Comparison of ENCODE assay signal across 14 cellular contexts in the genomic region with DNA sequence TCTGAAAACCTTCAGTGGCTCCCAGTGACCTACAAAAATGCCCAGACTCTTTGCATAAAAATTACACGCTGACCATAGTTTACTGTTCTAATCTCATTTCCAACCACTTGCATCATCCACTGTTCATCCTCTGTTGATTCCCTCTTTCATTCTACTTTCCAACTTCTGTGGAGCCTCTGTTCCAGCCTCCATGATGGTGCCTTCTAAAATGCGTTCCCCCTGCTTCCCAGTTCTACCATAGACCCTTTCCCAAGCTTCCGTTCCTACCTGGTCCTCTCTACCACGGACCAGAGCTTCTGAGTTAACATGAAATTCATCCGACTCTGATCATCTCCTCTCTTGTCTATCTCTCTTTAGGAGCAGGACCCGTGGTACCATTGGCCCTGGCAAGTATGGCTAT.
A peak's percentile ranks its signal among the peaks of the same experiment; 100 is the strongest.
DNase-seq lines count a peak whose midpoint lies in the region; ATAC-seq, FAIRE-seq and TF ChIP-seq lines count a peak whose summit lies in the region.
"Had no signal": no experiment of that assay in that cellular context is flagged by ENCODE, and none has a peak within 500 bp of the region (broad histone marks: within the 10 kb centered on the region; RNA-seq: fewer than 3 reads in every experiment).

No MANE protein-coding gene starts in this region.

- H3K79me2 ChIP-seq in smooth muscle cell (ENCODE audit: low read depth): no peaks in the 10 kb centered on the region

- H3K4me1 ChIP-seq in A549: peaks cover 35% of the 10 kb centered on the region
- peaks cover 6% of the 10 kb centered on the region for H3K4me1 ChIP-seq in smooth muscle cell (ENCODE audit: low read depth)
- H3K4me1 ChIP-seq: BLaER1 treated with 17β-estradiol and CSF1 and Interleukin-3, amounts not matched to agents 10 nM and 100 nM had no signal

- no peak overlapping the region for H3K9ac ChIP-seq in smooth muscle cell (ENCODE audit: low read depth)
- H3K9ac ChIP-seq: BLaER1 treated with 17β-estradiol and CSF1 and Interleukin-3, amounts not matched to agents 10 nM and 100 nM had no signal

- H3K36me3 ChIP-seq in smooth muscle cell (ENCODE audit: low read depth): no peaks in the 10 kb centered on the region
- H3K36me3 ChIP-seq: BLaER1 treated with 17β-estradiol and CSF1 and Interleukin-3, amounts not matched to agents 10 nM and 100 nM had no signal

- POLR2A ChIA-PET in A549 (lab: Yijun Ruan, JAX): no interaction called here

- no peak for TF ChIP-seq POLR2A in A549 (IDR thresholded peaks at IDR 0.05; ENCODE audit: low read length)

- WGBS in A549 (ENCODE audit: missing lambda C conversion rate): 95% methylated on average over 6 of the region's 6 CpGs
- 83% methylated on average over 6 of the region's 6 CpGs for WGBS in smooth muscle cell (ENCODE audit: low lambda C conversion rate)

- no peaks in the 10 kb centered on the region for H4K20me1 ChIP-seq in smooth muscle cell (ENCODE audit: low read depth)
- H4K20me1 ChIP-seq: BLaER1 treated with 17β-estradiol and CSF1 and Interleukin-3, amounts not matched to agents 10 nM and 100 nM had no signal

- H3K27ac ChIP-seq in A549 (peak overlapping the region; percentile 19 to 39; a peak in 4 of 6 replicates), smooth muscle cell (ENCODE audit: low read depth) (peak overlapping the region; percentile 61)
- H3K27ac ChIP-seq: BLaER1 treated with 17β-estradiol and CSF1 and Interleukin-3, amounts not matched to agents 10 nM and 100 nM had no signal

- ATAC-seq in A549: no peak
- ATAC-seq in GM19467 (IDR thresholded peaks at IDR 0.05; ENCODE audit: unreplicated experiment): no peak
- ATAC-seq: GM23338 had no signal

- CTCF ChIA-PET in A549 (lab: Yijun Ruan, JAX): interaction anchor here (1.2 to 4.6 kb wide), 3 partner anchors 10 to 195 kb away, joined by 3 to 14 read pairs (median 5); no protein-coding TSS in a partner anchor

- H3K9me3 ChIP-seq in A549 (no peaks in the 10 kb centered on the region), smooth muscle cell (replicated peaks; ENCODE audit: low read depth) (no peaks in the 10 kb centered on the region)
- H3K9me3 ChIP-seq: BLaER1 treated with 17β-estradiol and CSF1 and Interleukin-3, amounts not matched to agents 10 nM and 100 nM had no signal

- H3K4me2 ChIP-seq in A549: no peak overlapping the region
- peak overlapping the region; percentile 2 for H3K4me2 ChIP-seq in smooth muscle cell
- H3K4me2 ChIP-seq: BLaER1 treated with 17β-estradiol and CSF1 and Interleukin-3, amounts not matched to agents 10 nM and 100 nM; GM23338 had no signal

- no peak for DNase-seq in A549 (ENCODE audit: low read depth in 1 of 2, low spot score in 1 of 2)
- peak; percentile 10 for DNase-seq in OCI-M1 (lab: John Stamatoyannopoulos, UW)
- DNase-seq in fibroblast of peridontal ligament (ENCODE audit: extremely low read depth): peak; percentile 66
- DNase-seq in smooth muscle cell (lab: John Stamatoyannopoulos, UW; ENCODE audit: unreplicated experiment): no peak
- DNase-seq in NCI-H510A (lab: John Stamatoyannopoulos, UW): no peak
- no peak for DNase-seq in NCI-H1417 (lab: John Stamatoyannopoulos, UW)
- DNase-seq: 8988T; ACHN; CD4-positive, CD25-positive, alpha-beta regulatory T cell; DMS 273 treated with DMSO at 0.1 percent for 48 hours; H9 had no signal

- TF ChIP-seq EP300 in A549 (IDR thresholded peaks at IDR 0.05): no peak

- TF ChIP-seq CTCF in A549 (IDR thresholded peaks at IDR 0.05) (no peak), smooth muscle cell (IDR thresholded peaks at IDR 0.05; ENCODE audit: borderline replicate concordance, insufficient read depth, poor library complexity, severe bottlenecking) (no peak)

- no peak for TF ChIP-seq RAD21 in A549 (conservative IDR thresholded peaks at IDR 0.05 in 1 of 2, IDR thresholded peaks at IDR 0.05 in 1 of 2)

- H3F3A ChIP-seq in smooth muscle cell (ENCODE audit: low read depth): peaks cover 5% of the 10 kb centered on the region

- H2AFZ ChIP-seq in smooth muscle cell (ENCODE audit: low read depth): no peak overlapping the region
- H2AFZ ChIP-seq: GM23338 had no signal

- no peak overlapping the region for H3K4me3 ChIP-seq in A549
- no peak overlapping the region for H3K4me3 ChIP-seq in smooth muscle cell
- H3K4me3 ChIP-seq: BLaER1 treated with 17β-estradiol and CSF1 and Interleukin-3, amounts not matched to agents 10 nM and 100 nM; GM23338 had no signal

- FAIRE-seq in A549 (lab: Jason Lieb, UNC): no peak

- no peaks in the 10 kb centered on the region for H3K27me3 ChIP-seq in smooth muscle cell (ENCODE audit: low read depth)
- H3K27me3 ChIP-seq: BLaER1 treated with 17β-estradiol and CSF1 and Interleukin-3, amounts not matched to agents 10 nM and 100 nM had no signal

TF ChIP-seq in A549, 52 proteins besides CTCF, POLR2A, EP300 and RAD21:
- TF ChIP-seq MYC (IDR thresholded peaks at IDR 0.05; ENCODE audit: borderline replicate concordance, low read length) (no peak), RARB (CRISPR knock-in tag; IDR thresholded peaks at IDR 0.05) (no peak), HDAC2 (IDR thresholded peaks at IDR 0.05) (no peak), KDM5A (IDR thresholded peaks at IDR 0.05) (no peak), EHMT2 (IDR thresholded peaks at IDR 0.05; ENCODE audit: low read depth) (no peak), TP53 (CRISPR knock-in tag; IDR thresholded peaks at IDR 0.05) (no peak), EHF (CRISPR knock-in tag; IDR thresholded peaks at IDR 0.05) (no peak), HOXA7 (CRISPR knock-in tag; IDR thresholded peaks at IDR 0.05) (no peak), CBX8 (IDR thresholded peaks at IDR 0.05) (no peak), GATA3 (IDR thresholded peaks at IDR 0.05; ENCODE audit: borderline replicate concordance) (no peak)
- TF ChIP-seq, protein P1, sequence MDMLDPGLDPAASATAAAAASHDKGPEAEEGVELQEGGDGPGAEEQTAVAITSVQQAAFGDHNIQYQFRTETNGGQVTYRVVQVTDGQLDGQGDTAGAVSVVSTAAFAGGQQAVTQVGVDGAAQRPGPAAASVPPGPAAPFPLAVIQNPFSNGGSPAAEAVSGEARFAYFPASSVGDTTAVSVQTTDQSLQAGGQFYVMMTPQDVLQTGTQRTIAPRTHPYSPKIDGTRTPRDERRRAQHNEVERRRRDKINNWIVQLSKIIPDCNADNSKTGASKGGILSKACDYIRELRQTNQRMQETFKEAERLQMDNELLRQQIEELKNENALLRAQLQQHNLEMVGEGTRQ (IDR thresholded peaks at IDR 0.05): no peak
- TF ChIP-seq, protein P2, sequence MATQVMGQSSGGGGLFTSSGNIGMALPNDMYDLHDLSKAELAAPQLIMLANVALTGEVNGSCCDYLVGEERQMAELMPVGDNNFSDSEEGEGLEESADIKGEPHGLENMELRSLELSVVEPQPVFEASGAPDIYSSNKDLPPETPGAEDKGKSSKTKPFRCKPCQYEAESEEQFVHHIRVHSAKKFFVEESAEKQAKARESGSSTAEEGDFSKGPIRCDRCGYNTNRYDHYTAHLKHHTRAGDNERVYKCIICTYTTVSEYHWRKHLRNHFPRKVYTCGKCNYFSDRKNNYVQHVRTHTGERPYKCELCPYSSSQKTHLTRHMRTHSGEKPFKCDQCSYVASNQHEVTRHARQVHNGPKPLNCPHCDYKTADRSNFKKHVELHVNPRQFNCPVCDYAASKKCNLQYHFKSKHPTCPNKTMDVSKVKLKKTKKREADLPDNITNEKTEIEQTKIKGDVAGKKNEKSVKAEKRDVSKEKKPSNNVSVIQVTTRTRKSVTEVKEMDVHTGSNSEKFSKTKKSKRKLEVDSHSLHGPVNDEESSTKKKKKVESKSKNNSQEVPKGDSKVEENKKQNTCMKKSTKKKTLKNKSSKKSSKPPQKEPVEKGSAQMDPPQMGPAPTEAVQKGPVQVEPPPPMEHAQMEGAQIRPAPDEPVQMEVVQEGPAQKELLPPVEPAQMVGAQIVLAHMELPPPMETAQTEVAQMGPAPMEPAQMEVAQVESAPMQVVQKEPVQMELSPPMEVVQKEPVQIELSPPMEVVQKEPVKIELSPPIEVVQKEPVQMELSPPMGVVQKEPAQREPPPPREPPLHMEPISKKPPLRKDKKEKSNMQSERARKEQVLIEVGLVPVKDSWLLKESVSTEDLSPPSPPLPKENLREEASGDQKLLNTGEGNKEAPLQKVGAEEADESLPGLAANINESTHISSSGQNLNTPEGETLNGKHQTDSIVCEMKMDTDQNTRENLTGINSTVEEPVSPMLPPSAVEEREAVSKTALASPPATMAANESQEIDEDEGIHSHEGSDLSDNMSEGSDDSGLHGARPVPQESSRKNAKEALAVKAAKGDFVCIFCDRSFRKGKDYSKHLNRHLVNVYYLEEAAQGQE (IDR thresholded peaks at IDR 0.05): no peak

Comparison
In these comparisons a context has a peak if more than half of its experiments do, and no peak if none do; other contexts are left out.
1. DNase-seq: peak in OCI-M1 (single experiment) and fibroblast of peridontal ligament (single experiment); none in A549 (0 of 2), smooth muscle cell (single experiment), NCI-H510A (single experiment) and NCI-H1417 (0 of 3).